In the genomic region with DNA sequence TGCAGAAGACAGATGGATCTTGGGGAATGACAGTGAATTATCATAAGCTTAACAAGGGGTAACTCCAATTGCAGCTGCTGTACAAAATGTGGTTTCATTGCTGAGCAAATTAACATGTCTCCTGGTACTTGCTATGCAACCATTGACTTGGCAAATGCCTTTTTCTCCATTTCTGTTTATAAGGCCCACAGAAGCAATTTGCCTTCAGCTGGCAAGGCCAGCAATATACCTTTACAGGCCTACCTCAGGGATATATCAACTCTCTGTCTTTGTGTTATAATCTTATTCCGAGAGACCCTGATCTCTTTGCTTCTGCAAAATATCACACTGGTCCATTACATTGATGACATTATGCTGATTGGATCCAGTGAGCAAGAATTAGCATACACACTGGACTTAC, we compare ENCODE assay signal across 7 cellular contexts. TPM values are rescaled to one million over a fixed set of nuclear protein-coding genes. Genes with fewer than 3 reads are reported as not detected.
"Had no signal": no experiment of that assay in that cellular context is flagged by ENCODE, and none has a peak within 500 bp of the region (broad histone marks: within the 10 kb centered on the region; RNA-seq: fewer than 3 reads in every experiment).

No MANE protein-coding gene starts in this region.

- ATAC-seq: HepG2, K562 had no signal

- H3K27ac ChIP-seq: HL-60 had no signal

- H3K4me3 ChIP-seq: K562 had no signal

- DNase-seq: IMR-90, KBM-7, KG1 had no signal

RNA-seq across cellular contexts. Expression of a gene that starts 52.7 kb away (rescaled TPM):
- total RNA-seq: HT1080 had no signal
